ENCODE assay signal across 1 cellular context in the genomic region with DNA sequence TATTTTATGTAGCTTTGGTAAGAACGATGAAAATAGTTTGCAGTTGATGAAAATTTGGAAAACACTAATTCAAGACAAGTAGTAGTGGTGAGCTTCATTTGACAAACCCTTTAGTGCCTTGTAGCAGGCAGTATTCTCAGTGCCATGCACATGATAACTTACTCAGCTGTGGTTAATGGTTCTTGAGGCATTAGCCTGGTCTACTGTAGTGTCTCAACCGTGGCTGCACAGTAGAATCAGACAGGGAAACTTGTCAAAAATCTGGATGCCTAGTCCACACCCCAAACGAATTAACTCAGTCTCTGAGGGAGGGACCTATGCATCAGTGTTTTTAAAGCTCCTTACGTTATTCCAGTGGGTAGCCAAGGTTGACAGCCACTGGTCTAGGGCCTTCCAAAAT.
TF ChIP-seq lines count a peak whose summit lies in the region.

No MANE protein-coding gene starts in this region.

TF ChIP-seq in HepG2, 621 proteins besides CTCF, POLR2A, EP300 and RAD21:
- TF ChIP-seq ZNF768 (CRISPR knock-in tag; IDR thresholded peaks at IDR 0.05), result no peak
- no peak for TF ChIP-seq ZSCAN20 (CRISPR knock-in tag; IDR thresholded peaks at IDR 0.05; ENCODE audit: borderline replicate concordance)
- TF ChIP-seq SKI (IDR thresholded peaks at IDR 0.05; ENCODE audit: partially characterized antibody), result no peak
- TF ChIP-seq RBM22 (optimal IDR thresholded peaks at IDR 0.05; ENCODE audit: low read length), result peak; percentile 22
